Comparison of ENCODE assay signal across 1 cellular context in genomic region chr12:65860584-65860983, GRCh38.
TF ChIP-seq lines count a peak whose summit lies in the region.

No MANE protein-coding gene starts in this region.

TF ChIP-seq in SK-N-SH, 30 proteins besides CTCF, POLR2A, EP300 and RAD21 (continued from another document):
- TF ChIP-seq PBX3 (IDR thresholded peaks at IDR 0.05) (no peak), EZH2phosphoT487 (IDR thresholded peaks at IDR 0.05; ENCODE audit: borderline replicate concordance, low read depth) (no peak), RCOR1 (IDR thresholded peaks at IDR 0.05; ENCODE audit: low read length) (no peak), MEF2A (IDR thresholded peaks at IDR 0.05; ENCODE audit: borderline replicate concordance, low read depth) (no peak), NFIC (IDR thresholded peaks at IDR 0.05; ENCODE audit: borderline replicate concordance) (no peak), USF2 (IDR thresholded peaks at IDR 0.05; ENCODE audit: borderline replicate concordance, low read depth, low read length) (no peak), MXI1 (IDR thresholded peaks at IDR 0.05; ENCODE audit: low read depth, low read length) (no peak), FOXM1 (IDR thresholded peaks at IDR 0.05; ENCODE audit: low read depth) (no peak), TAF1 (IDR thresholded peaks at IDR 0.05; ENCODE audit: borderline replicate concordance, low read depth, low read length) (no peak)
